15 cellular contexts compared by ENCODE assay signal in genomic region chr6:124872361-124873065, GRCh38.
DNase-seq lines count a peak whose midpoint lies in the region; ATAC-seq, FAIRE-seq and TF ChIP-seq lines count a peak whose summit lies in the region.
"Had no signal": no experiment of that assay in that cellular context is flagged by ENCODE, and none has a peak within 500 bp of the region (broad histone marks: within the 10 kb centered on the region; RNA-seq: fewer than 3 reads in every experiment).

No MANE protein-coding gene starts in this region.

- ATAC-seq in GM19035 (IDR thresholded peaks at IDR 0.05; ENCODE audit: unreplicated experiment) (peak; percentile 77), GM21717 (IDR thresholded peaks at IDR 0.05; ENCODE audit: unreplicated experiment) (peak; percentile 54), HG03066 (IDR thresholded peaks at IDR 0.05; ENCODE audit: low read depth, unreplicated experiment) (peak; percentile 81), GM12878 (peak; percentile 85)

- no peaks in the 10 kb centered on the region for H4K20me1 ChIP-seq in GM12878 (ENCODE audit: control insufficient read depth, insufficient read depth)

- no peak overlapping the region for H3K9ac ChIP-seq in GM12878 (ENCODE audit: control insufficient read depth, insufficient read depth, low read length)

- no peaks in the 10 kb centered on the region for H3K27me3 ChIP-seq in GM12878 (replicated peaks in 1 of 2; ENCODE audit: control insufficient read depth in 2 of 2, insufficient read depth in 2 of 2, low read length in 1 of 2)
- H3K27me3 ChIP-seq: dorsolateral prefrontal cortex had no signal

- RAD21 ChIA-PET in GM12878 (lab: Charles Lee; ENCODE audit: unreplicated experiment) = interaction anchor here (4.0 kb wide), 1 partner anchor 241 kb away, joined by 23 read pairs; no protein-coding TSS in a partner anchor

- no peak for TF ChIP-seq POLR2A in GM12878 (IDR thresholded peaks at IDR 0.05; ENCODE audit: low read depth, low read length)

- POLR2A ChIA-PET in GM12878 (lab: Charles Lee) = no interaction called here

- in situ Hi-C loops in GM12878 (cut with MboI) = loop anchor here (5.0 kb wide), 1 partner anchor 240 kb away; no protein-coding TSS in a partner anchor

- CTCF ChIA-PET in GM12878 (lab: Yijun Ruan, JAX) = interaction anchor here (1.3 to 2.6 kb wide), 4 partner anchors 101 to 439 kb away, joined by 4 to 24 read pairs (median 6); no protein-coding TSS in a partner anchor

- TF ChIP-seq RAD21 in GM12878 (IDR thresholded peaks at IDR 0.05; ENCODE audit: insufficient read depth, low read depth, low read length) = no peak

- no peak overlapping the region for H3K27ac ChIP-seq in GM12878 (ENCODE audit: control insufficient read depth, insufficient read depth)
- H3K27ac ChIP-seq: dorsolateral prefrontal cortex had no signal

- TF ChIP-seq EP300 in GM12878 (IDR thresholded peaks at IDR 0.05; ENCODE audit: borderline replicate concordance in 1 of 2, control insufficient read depth in 1 of 2, low read depth in 2 of 2, low read length in 2 of 2) = peak in 1 of 2 experiments; percentile 17; a peak in 1 of 4 replicates

- no peak for TF ChIP-seq CTCF in GM12878 (IDR thresholded peaks at IDR 0.05 in 2 of 3, conservative IDR thresholded peaks at IDR 0.05 in 1 of 3; ENCODE audit: control insufficient read depth in 2 of 3, extremely low read depth in 1 of 3, insufficient read depth in 1 of 3, low read depth in 3 of 3, low read length in 3 of 3)

- SMC1A ChIA-PET in GM12878 (lab: Charles Lee; ENCODE audit: uncharacterized antibody, unreplicated experiment) = interaction anchor here (1.0 to 2.8 kb wide), 2 partner anchors 110 to 241 kb away, joined by 3 to 17 read pairs; no protein-coding TSS in a partner anchor

- no peaks in the 10 kb centered on the region for H3K9me3 ChIP-seq in GM12878 (replicated peaks; ENCODE audit: control insufficient read depth, insufficient read depth, low read length)

- no peak overlapping the region for H2AFZ ChIP-seq in GM12878 (ENCODE audit: control insufficient read depth, low read depth, low read length)

- intact Hi-C loops in GM12878 (cut with micrococcal nuclease; ENCODE audit: unreplicated experiment) = loop anchor here (10.0 kb wide), 1 partner anchor 432 kb away; the partner anchor contains the start of gene HDDC2

- no peaks in the 10 kb centered on the region for H3K36me3 ChIP-seq in GM12878 (ENCODE audit: control insufficient read depth in 2 of 2, insufficient read depth in 2 of 2, low read length in 1 of 2)

- H3K4me2 ChIP-seq in GM12878 (ENCODE audit: control insufficient read depth, insufficient read depth) = peak overlapping the region; percentile 25; the same call in 1 of the 2 replicates

- 1% methylated on average over 4 of the region's 4 CpGs for WGBS in GM12878 (ENCODE audit: insufficient coverage, insufficient replicate concordance, low lambda C conversion rate, missing lambda C conversion rate)

- no peaks in the 10 kb centered on the region for H3K4me1 ChIP-seq in GM12878 (ENCODE audit: control insufficient read depth, insufficient read depth, low read length)

- H3K4me3 ChIP-seq in GM12878 = no peak overlapping the region
- H3K4me3 ChIP-seq: dorsolateral prefrontal cortex had no signal

- peak; percentile 52 for FAIRE-seq in GM12878 (lab: Jason Lieb, UNC)

- H3K79me2 ChIP-seq in GM12878 (ENCODE audit: control insufficient read depth, insufficient read depth, low read length) = no peaks in the 10 kb centered on the region

- BruUV-seq in GM12878 (replicated peaks; lab: Mats Ljungman, UMichigan) = no TSS peak

- DNase-seq in GM12878 (ENCODE audit: low read depth, low spot score) (peak; percentile 20), COR-L47 (lab: John Stamatoyannopoulos, UW) (no peak), NCI-H1105 treated with DMSO at 0.1 percent for 48 hours (lab: John Stamatoyannopoulos, UW) (no peak), ureter (ENCODE audit: low spot score) (no peak)
- DNase-seq: activated CD4-positive, alpha-beta memory T cell treated with anti-CD3 and anti-CD28 coated beads, Interleukin-2, amount 10 ng/mL, durations not matched to agents 7 days and 5 days; activated effector memory CD4-positive, alpha-beta T cell treated with Interleukin-2 at 50 U/mL for 16 hours; CD4-positive, CD25-positive, alpha-beta regulatory T cell; dorsolateral prefrontal cortex; GDM1; NCI-H1092; NCI-H510A; T-helper 9 cell had no signal

TF ChIP-seq in GM12878, 131 proteins besides CTCF, POLR2A, EP300 and RAD21:
- TF ChIP-seq ZBTB11 (CRISPR knock-in tag; IDR thresholded peaks at IDR 0.05) (no peak), MYB (IDR thresholded peaks at IDR 0.05; ENCODE audit: borderline replicate concordance, low read depth, low read length) (no peak), TBL1XR1 (IDR thresholded peaks at IDR 0.05; ENCODE audit: low read depth, low read length) (no peak), SPI1 (IDR thresholded peaks at IDR 0.05; ENCODE audit: borderline replicate concordance, insufficient read depth, low read depth, low read length) (peak; percentile 81), PAX8 (IDR thresholded peaks at IDR 0.05) (no peak), DPF2 (IDR thresholded peaks at IDR 0.05) (peak; percentile 54; the same call in 1 of the 2 replicates), WRNIP1 (IDR thresholded peaks at IDR 0.05; ENCODE audit: borderline replicate concordance, low read depth, low read length) (no peak), MTA2 (IDR thresholded peaks at IDR 0.05; ENCODE audit: low read depth) (peak; percentile 74), CHD1 (IDR thresholded peaks at IDR 0.05; ENCODE audit: low read depth, low read length) (no peak), ZNF24 (IDR thresholded peaks at IDR 0.05) (0 out of 2 replicates have a peak, but pooled peaks have one; percentile 11), IKZF1 (conservative IDR thresholded peaks at IDR 0.05) (0 out of 2 replicates have a peak, but pooled peaks have one; percentile 10), SREBF1 (IDR thresholded peaks at IDR 0.05; ENCODE audit: low read length) (no peak), RELA (IDR thresholded peaks at IDR 0.05; ENCODE audit: borderline replicate concordance, partially characterized antibody) (no peak)
- TF ChIP-seq, protein P1, sequence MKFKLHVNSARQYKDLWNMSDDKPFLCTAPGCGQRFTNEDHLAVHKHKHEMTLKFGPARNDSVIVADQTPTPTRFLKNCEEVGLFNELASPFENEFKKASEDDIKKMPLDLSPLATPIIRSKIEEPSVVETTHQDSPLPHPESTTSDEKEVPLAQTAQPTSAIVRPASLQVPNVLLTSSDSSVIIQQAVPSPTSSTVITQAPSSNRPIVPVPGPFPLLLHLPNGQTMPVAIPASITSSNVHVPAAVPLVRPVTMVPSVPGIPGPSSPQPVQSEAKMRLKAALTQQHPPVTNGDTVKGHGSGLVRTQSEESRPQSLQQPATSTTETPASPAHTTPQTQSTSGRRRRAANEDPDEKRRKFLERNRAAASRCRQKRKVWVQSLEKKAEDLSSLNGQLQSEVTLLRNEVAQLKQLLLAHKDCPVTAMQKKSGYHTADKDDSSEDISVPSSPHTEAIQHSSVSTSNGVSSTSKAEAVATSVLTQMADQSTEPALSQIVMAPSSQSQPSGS (IDR thresholded peaks at IDR 0.05; ENCODE audit: low read length) = no peak
- TF ChIP-seq, protein P2, sequence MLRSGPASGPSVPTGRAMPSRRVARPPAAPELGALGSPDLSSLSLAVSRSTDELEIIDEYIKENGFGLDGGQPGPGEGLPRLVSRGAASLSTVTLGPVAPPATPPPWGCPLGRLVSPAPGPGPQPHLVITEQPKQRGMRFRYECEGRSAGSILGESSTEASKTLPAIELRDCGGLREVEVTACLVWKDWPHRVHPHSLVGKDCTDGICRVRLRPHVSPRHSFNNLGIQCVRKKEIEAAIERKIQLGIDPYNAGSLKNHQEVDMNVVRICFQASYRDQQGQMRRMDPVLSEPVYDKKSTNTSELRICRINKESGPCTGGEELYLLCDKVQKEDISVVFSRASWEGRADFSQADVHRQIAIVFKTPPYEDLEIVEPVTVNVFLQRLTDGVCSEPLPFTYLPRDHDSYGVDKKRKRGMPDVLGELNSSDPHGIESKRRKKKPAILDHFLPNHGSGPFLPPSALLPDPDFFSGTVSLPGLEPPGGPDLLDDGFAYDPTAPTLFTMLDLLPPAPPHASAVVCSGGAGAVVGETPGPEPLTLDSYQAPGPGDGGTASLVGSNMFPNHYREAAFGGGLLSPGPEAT (IDR thresholded peaks at IDR 0.05; ENCODE audit: low read depth) = no peak
- TF ChIP-seq, protein P3, sequence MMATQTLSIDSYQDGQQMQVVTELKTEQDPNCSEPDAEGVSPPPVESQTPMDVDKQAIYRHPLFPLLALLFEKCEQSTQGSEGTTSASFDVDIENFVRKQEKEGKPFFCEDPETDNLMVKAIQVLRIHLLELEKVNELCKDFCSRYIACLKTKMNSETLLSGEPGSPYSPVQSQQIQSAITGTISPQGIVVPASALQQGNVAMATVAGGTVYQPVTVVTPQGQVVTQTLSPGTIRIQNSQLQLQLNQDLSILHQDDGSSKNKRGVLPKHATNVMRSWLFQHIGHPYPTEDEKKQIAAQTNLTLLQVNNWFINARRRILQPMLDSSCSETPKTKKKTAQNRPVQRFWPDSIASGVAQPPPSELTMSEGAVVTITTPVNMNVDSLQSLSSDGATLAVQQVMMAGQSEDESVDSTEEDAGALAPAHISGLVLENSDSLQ (IDR thresholded peaks at IDR 0.05) = no peak
TF ChIP-seq in GM12878: peak in this region for 5.
